ENCODE assay signal across 18 cellular contexts in genomic region chr13:19766637-19767036, GRCh38. TPM values are rescaled to one million over a fixed set of nuclear protein-coding genes. Genes with fewer than 3 reads are reported as not detected.
DNase-seq lines count a peak whose midpoint lies in the region; ATAC-seq, FAIRE-seq and TF ChIP-seq lines count a peak whose summit lies in the region.
"Had no signal": no experiment of that assay in that cellular context is flagged by ENCODE, and none has a peak within 500 bp of the region (broad histone marks: within the 10 kb centered on the region; RNA-seq: fewer than 3 reads in every experiment).

No MANE protein-coding gene starts in this region.

- 19 to 47% (median 28%) methylated on average over 5 of the region's 5 CpGs for WGBS in small intestine, 3 donors
- WGBS in body of pancreas, 2 donors: 56 to 60% methylated on average over 5 of the region's 5 CpGs

- H3K36me3 Mint-ChIP-seq in activated naive CD8-positive, alpha-beta T cell: peaks cover 7% of the 10 kb centered on the region
- H3K36me3 Mint-ChIP-seq in activated naive CD8-positive, alpha-beta T cell treated with anti-CD3 and anti-CD28 coated beads, Interleukin-2, amount 50 U/mL, for 24 hours (ENCODE audit: low read depth): peaks cover 55% of the 10 kb centered on the region

- H3K9me3 Mint-ChIP-seq in activated naive CD8-positive, alpha-beta T cell (ENCODE audit: low read depth): no peaks in the 10 kb centered on the region
- H3K9me3 Mint-ChIP-seq in activated naive CD8-positive, alpha-beta T cell treated with anti-CD3 and anti-CD28 coated beads, Interleukin-2, amount 50 U/mL, for 24 hours: no peaks in the 10 kb centered on the region

- intact Hi-C loops in body of pancreas (cut with DNase I): no loop called here

- no peak overlapping the region for H3K27ac ChIP-seq in small intestine (ENCODE audit: low read depth in 1 of 2, low read length in 1 of 2)
- no peak overlapping the region for H3K27ac ChIP-seq in body of pancreas
- H3K27ac ChIP-seq: ascending aorta, RWPE1, thyroid gland, VCaP had no signal

- FAIRE-seq in small intestine (lab: Jason Lieb, UNC): no peak

- no peak for TF ChIP-seq CTCF in body of pancreas (IDR thresholded peaks at IDR 0.05)

- no peak for ATAC-seq in activated naive CD8-positive, alpha-beta T cell treated with anti-CD3 and anti-CD28 coated beads, Interleukin-2, amount 50 U/mL, for 24 hours
- no peak for ATAC-seq in body of pancreas
- ATAC-seq: left colon had no signal

- no peak for TF ChIP-seq POLR2A in erythroblast (IDR thresholded peaks at IDR 0.05; ENCODE audit: low read length)
- no peak for TF ChIP-seq POLR2A in body of pancreas (IDR thresholded peaks at IDR 0.05)

- H3K4me3 Mint-ChIP-seq in activated naive CD8-positive, alpha-beta T cell: peak overlapping the region; percentile 45
- H3K4me3 Mint-ChIP-seq in activated naive CD8-positive, alpha-beta T cell treated with anti-CD3 and anti-CD28 coated beads, Interleukin-2, amount 50 U/mL, for 24 hours: no peak overlapping the region

- H3K4me1 ChIP-seq in small intestine (ENCODE audit: control insufficient read depth in 2 of 2, insufficient read depth in 1 of 2, low read depth in 1 of 2, low read length in 1 of 2) (peaks cover 0 to 7% of the 10 kb centered on the region in 2 donors), body of pancreas (no peaks in the 10 kb centered on the region)

- H3K27me3 ChIP-seq in small intestine (ENCODE audit: control insufficient read depth in 2 of 2, insufficient read depth in 2 of 2, low read length in 2 of 2) (no peaks in the 10 kb centered on the region), body of pancreas (no peaks in the 10 kb centered on the region)
- H3K27me3 ChIP-seq: ascending aorta, dorsolateral prefrontal cortex, thyroid gland had no signal

- peaks cover 61% of the 10 kb centered on the region for H3K4me1 Mint-ChIP-seq in activated naive CD8-positive, alpha-beta T cell (ENCODE audit: low read depth)
- H3K4me1 Mint-ChIP-seq in activated naive CD8-positive, alpha-beta T cell treated with anti-CD3 and anti-CD28 coated beads, Interleukin-2, amount 50 U/mL, for 24 hours: peaks cover 54% of the 10 kb centered on the region

- H3K9me3 ChIP-seq in small intestine (ENCODE audit: control insufficient read depth, low read depth) (no peaks in the 10 kb centered on the region), body of pancreas (no peaks in the 10 kb centered on the region)
- H3K9me3 ChIP-seq: ascending aorta, thyroid gland had no signal

- H3K4me3 ChIP-seq in small intestine (ENCODE audit: low read depth in 1 of 2, low read length in 2 of 2): no peak overlapping the region
- no peak overlapping the region for H3K4me3 ChIP-seq in body of pancreas
- H3K4me3 ChIP-seq: ascending aorta, thyroid gland had no signal

- no peaks in the 10 kb centered on the region for H3K27me3 Mint-ChIP-seq in activated naive CD8-positive, alpha-beta T cell
- H3K27me3 Mint-ChIP-seq in activated naive CD8-positive, alpha-beta T cell treated with anti-CD3 and anti-CD28 coated beads, Interleukin-2, amount 50 U/mL, for 24 hours: no peaks in the 10 kb centered on the region

- H3K36me3 ChIP-seq in small intestine (ENCODE audit: control insufficient read depth in 2 of 2, insufficient read depth in 2 of 2, low read length in 2 of 2) (peaks cover 7 to 8% of the 10 kb centered on the region in 2 donors), body of pancreas (replicated peaks in 1 of 2; ENCODE audit: insufficient read depth in 1 of 2, low read depth in 2 of 2) (peaks cover 0 to 9% of the 10 kb centered on the region in 2 donors)

- no peak for DNase-seq in activated naive CD8-positive, alpha-beta T cell treated with anti-CD3 and anti-CD28 coated beads, Interleukin-2, amount 50 U/mL, for 24 hours
- DNase-seq in NCI-H69 (lab: John Stamatoyannopoulos, UW): peak; percentile 1
- peak; percentile 15 to 52 for DNase-seq in erythroblast (lab: John Stamatoyannopoulos, UW)
- peak; percentile 24 for DNase-seq in small intestine
- no peak for DNase-seq in body of pancreas
- no peak for DNase-seq in activated CD8-positive, alpha-beta memory T cell treated with anti-CD3 and anti-CD28 coated beads for 24 hours
- DNase-seq in effector CD4-positive, alpha-beta T cell: no peak
- DNase-seq: activated effector memory CD4-positive, alpha-beta T cell treated with anti-CD3 and anti-CD28 coated beads, Interleukin-2, amount 50 U/mL, for 16 hours; dorsolateral prefrontal cortex; GDM1; hippocampal formation; left colon; NCI-H2107; thyroid gland had no signal

- H3K27ac Mint-ChIP-seq in activated naive CD8-positive, alpha-beta T cell: peak overlapping the region; percentile 58
- H3K27ac Mint-ChIP-seq in activated naive CD8-positive, alpha-beta T cell treated with anti-CD3 and anti-CD28 coated beads, Interleukin-2, amount 50 U/mL, for 24 hours: no peak overlapping the region

RNA-seq across cellular contexts. Expression of gene PSPC1, which starts 16.1 kb away (rescaled TPM):
- 10 to 100 TPM; 18.8 to 31.1 (median 30.5) TPM for polyA plus RNA-seq in small intestine
- 10 to 100 TPM; 37.1 to 72.5 TPM for total RNA-seq in body of pancreas

Comparison
In these comparisons a context has a peak if more than half of its experiments do, and no peak if none do; other contexts are left out.
1. DNase-seq: peak in NCI-H69 (single experiment), erythroblast (2 of 2) and small intestine (single experiment); none in activated naive CD8-positive, alpha-beta T cell treated with anti-CD3 and anti-CD28 coated beads, Interleukin-2, amount 50 U/mL, for 24 hours (single experiment), body of pancreas (0 of 4), activated CD8-positive, alpha-beta memory T cell treated with anti-CD3 and anti-CD28 coated beads for 24 hours (single experiment) and effector CD4-positive, alpha-beta T cell (single experiment).